In genomic region chr4:1869530-1870327, GRCh38 we compare ENCODE assay signal across 9 cellular contexts. TPM values are rescaled to one million over a fixed set of nuclear protein-coding genes. Genes with fewer than 3 reads are reported as not detected.
DNase-seq lines count a peak whose midpoint lies in the region; ATAC-seq, FAIRE-seq and TF ChIP-seq lines count a peak whose summit lies in the region.
"Had no signal": no experiment of that assay in that cellular context is flagged by ENCODE, and none has a peak within 500 bp of the region (broad histone marks: within the 10 kb centered on the region; RNA-seq: fewer than 3 reads in every experiment).

No MANE protein-coding gene starts in this region.

- intact Hi-C loops in body of pancreas (cut with DNase I): no loop called here

- H3K27ac ChIP-seq in body of pancreas: peak overlapping the region; percentile 95 to 100 (median 98)
- H3K27ac ChIP-seq in mesodermal cell (ENCODE audit: low read depth, low read length, severe bottlenecking): peak overlapping the region; percentile 94

- ATAC-seq in HG03439 (IDR thresholded peaks at IDR 0.05; ENCODE audit: unreplicated experiment) (peak; percentile 11), body of pancreas (no peak)

- no peak for DNase-seq in activated T-cell treated with anti-CD3 and anti-CD28 coated beads, Interleukin-2, amount 50 U/mL, for 24 hours
- DNase-seq in activated T-cell treated with anti-CD3 and anti-CD28 coated beads, Interleukin-2, amount 50 U/mL, for 48 hours: no peak
- DNase-seq in body of pancreas (no peak), urothelium cell line (ENCODE audit: low spot score) (no peak), A172 (ENCODE audit: low spot score) (no peak)
- no peak for DNase-seq in central memory CD4-positive, alpha-beta T cell

- peak overlapping the region; percentile 91 for H3K27ac Mint-ChIP-seq in activated T-cell treated with anti-CD3 and anti-CD28 coated beads, Interleukin-2, amount 50 U/mL, for 24 hours

- peaks cover 22% of the 10 kb centered on the region for H3K36me3 Mint-ChIP-seq in activated T-cell treated with anti-CD3 and anti-CD28 coated beads, Interleukin-2, amount 50 U/mL, for 24 hours (ENCODE audit: low read depth)

- H3K36me3 ChIP-seq in body of pancreas (replicated peaks in 1 of 2; ENCODE audit: insufficient read depth in 1 of 2, low read depth in 2 of 2): no peaks in the 10 kb centered on the region
- peaks cover 6% of the 10 kb centered on the region for H3K36me3 ChIP-seq in mesodermal cell (ENCODE audit: control insufficient read depth, insufficient read depth, low read length)

- H3K9me3 ChIP-seq in body of pancreas: no peaks in the 10 kb centered on the region
- H3K9me3 ChIP-seq in mesodermal cell (ENCODE audit: control insufficient read depth, low read length): no peaks in the 10 kb centered on the region

- H3K4me3 ChIP-seq in body of pancreas (peak overlapping the region in 1 of 2 donors; percentile 70), mesodermal cell (ENCODE audit: extremely low read depth, insufficient read depth, low read length, poor library complexity, severe bottlenecking) (peak overlapping the region; percentile 62)

- no peak for TF ChIP-seq POLR2A in body of pancreas (IDR thresholded peaks at IDR 0.05)

- H3K9me3 Mint-ChIP-seq in activated T-cell treated with anti-CD3 and anti-CD28 coated beads, Interleukin-2, amount 50 U/mL, for 24 hours: no peaks in the 10 kb centered on the region

- H3K27me3 Mint-ChIP-seq in activated T-cell treated with anti-CD3 and anti-CD28 coated beads, Interleukin-2, amount 50 U/mL, for 24 hours: peaks cover 2% of the 10 kb centered on the region

- peak overlapping the region; percentile 83 for H3K4me3 Mint-ChIP-seq in activated T-cell treated with anti-CD3 and anti-CD28 coated beads, Interleukin-2, amount 50 U/mL, for 24 hours

- H3K27me3 ChIP-seq in body of pancreas: no peaks in the 10 kb centered on the region

- peaks cover 40% of the 10 kb centered on the region for H3K4me1 Mint-ChIP-seq in activated T-cell treated with anti-CD3 and anti-CD28 coated beads, Interleukin-2, amount 50 U/mL, for 24 hours (ENCODE audit: low read depth)

- H3K4me1 ChIP-seq in body of pancreas (peaks cover 52% of the 10 kb centered on the region), mesodermal cell (ENCODE audit: control insufficient read depth, insufficient read depth, low read length, poor library complexity, severe bottlenecking) (peaks cover 12% of the 10 kb centered on the region)

- no peak for TF ChIP-seq CTCF in body of pancreas (IDR thresholded peaks at IDR 0.05)

- WGBS in body of pancreas, 2 donors: 35 to 44% methylated on average over 15 to 19 of the region's 19 CpGs
- 42 to 51% methylated on average over 12 to 16 of the region's 19 CpGs for WGBS in mesodermal cell (ENCODE audit: insufficient coverage in 2 of 2), 2 experiments

- FAIRE-seq in urothelium cell line (lab: Jason Lieb, UNC): no peak
- FAIRE-seq: G401.6 had no signal

RNA-seq across cellular contexts. Expression of gene NSD2, which starts 1.5 kb away (rescaled TPM):
- 10 to 100 TPM; 38.1 to 40.2 TPM for total RNA-seq in body of pancreas
- polyA plus RNA-seq in mesodermal cell (2013, experiment 1 of 2): 72.4 TPM
- 67.5 TPM for polyA plus RNA-seq in mesodermal cell (2013, experiment 2 of 2)
- total RNA-seq in A172 (2014; rRNA removed; shearing (Covaris generic)): 63.5 and 70.0 TPM in 2 replicates

RNA-seq across cellular contexts. Expression of gene LETM1, which starts 13.8 kb away (rescaled TPM):
- 10 to 100 TPM; 23.3 to 52.4 TPM for total RNA-seq in body of pancreas
- polyA plus RNA-seq in mesodermal cell (2013, experiment 1 of 2): 19.3 TPM
- 18.9 TPM for polyA plus RNA-seq in mesodermal cell (2013, experiment 2 of 2)
- total RNA-seq in A172 (2014; rRNA removed; shearing (Covaris generic)): 48.3 and 55.6 TPM in 2 replicates
